Comparison of ENCODE assay signal across 26 cellular contexts in the genomic region with DNA sequence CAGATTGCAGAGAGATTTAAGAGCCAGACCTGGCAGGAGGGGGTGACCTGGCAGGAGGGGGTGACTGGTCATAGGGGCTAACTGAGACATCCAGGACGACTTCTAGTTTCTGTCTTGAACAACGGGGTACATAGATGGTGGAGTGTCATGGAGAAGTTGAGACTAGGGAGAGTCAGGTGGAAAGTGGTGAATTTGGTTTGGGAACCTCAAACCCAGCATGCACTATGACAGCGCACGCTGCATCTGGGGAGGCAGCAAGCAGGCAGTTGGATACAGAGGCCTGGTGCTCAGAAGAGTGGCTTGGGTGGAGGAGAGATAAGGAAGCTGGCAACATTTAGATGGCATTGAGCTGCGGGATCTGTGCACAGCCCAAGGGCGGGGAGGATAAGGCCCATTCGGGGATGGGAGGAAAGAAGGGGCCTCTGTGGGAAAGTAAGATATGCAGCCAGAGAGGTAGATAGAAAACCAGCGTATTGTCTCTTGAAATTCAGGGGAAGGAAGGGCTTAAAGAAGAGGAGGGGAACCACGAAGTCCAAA. TPM values are rescaled to one million over a fixed set of nuclear protein-coding genes. Genes with fewer than 3 reads are reported as not detected.
DNase-seq lines count a peak whose midpoint lies in the region; ATAC-seq and TF ChIP-seq lines count a peak whose summit lies in the region.
"Had no signal": no experiment of that assay in that cellular context is flagged by ENCODE, and none has a peak within 500 bp of the region (broad histone marks: within the 10 kb centered on the region; RNA-seq: fewer than 3 reads in every experiment).

No MANE protein-coding gene starts in this region.

- 51 to 57% methylated on average over 9 of the region's 9 CpGs for WGBS in heart right ventricle, 2 donors
- 61 to 69% methylated on average over 9 of the region's 9 CpGs for WGBS in testis, 2 donors

- H3K36me3 ChIP-seq in heart right ventricle = peaks cover 0 to 12% (median 0%) of the 10 kb centered on the region in 9 donors
- no peaks in the 10 kb centered on the region for H3K36me3 ChIP-seq in Karpas-422 (ENCODE audit: insufficient read depth, low read length)
- H3K36me3 ChIP-seq in testis (ENCODE audit: low read depth, missing control alignments) = no peaks in the 10 kb centered on the region
- H3K36me3 ChIP-seq: adrenal gland, tibial artery had no signal

- H3K9me3 Mint-ChIP-seq in chondrocyte (ENCODE audit: low read depth) = no peaks in the 10 kb centered on the region
- H3K9me3 Mint-ChIP-seq: stimulated activated naive CD8-positive, alpha-beta T cell treated with anti-CD3 and anti-CD28 coated beads, Interleukin-15, Interleukin-2, amounts not matched to agents 100 ng/mL and 50 ng/mL, for 24 hours had no signal

- H2AFZ ChIP-seq in Karpas-422 (ENCODE audit: low read length) = no peak overlapping the region

- peaks cover 55% of the 10 kb centered on the region for H3K4me1 Mint-ChIP-seq in chondrocyte (ENCODE audit: low read depth)

- POLR2A ChIA-PET in GM10248 (lab: Yijun Ruan, JAX) = no interaction called here

- TF ChIP-seq CTCF in heart right ventricle (IDR thresholded peaks at IDR 0.05) = no peak
- TF ChIP-seq CTCF in chondrocyte (IDR thresholded peaks at IDR 0.05) = no peak
- TF ChIP-seq CTCF in testis (IDR thresholded peaks at IDR 0.05) = no peak
- no peak for TF ChIP-seq CTCF in GM10248 (IDR thresholded peaks at IDR 0.05; ENCODE audit: control extremely low read depth, extremely low read depth, low read depth, missing control alignments)

- no peak for ATAC-seq in heart right ventricle
- ATAC-seq: activated CD8-positive, alpha-beta T cell treated with anti-CD3 and anti-CD28 coated beads, Interleukin-2, amount 10 ng/mL, durations not matched to agents 7 days and 5 days; HCT116; sciatic nerve had no signal

- H3K9me3 ChIP-seq in heart right ventricle (no peaks in the 10 kb centered on the region), Karpas-422 (ENCODE audit: low read length) (no peaks in the 10 kb centered on the region), testis (no peaks in the 10 kb centered on the region)
- H3K9me3 ChIP-seq: adrenal gland, tibial artery had no signal

- intact Hi-C loops in heart right ventricle (cut with DNase I) (no loop called here), cardiac septum (cut with DNase I) (no loop called here), testis (cut with DNase I; ENCODE audit: low total_unique reads) (no loop called here)

- H4K20me1 ChIP-seq in Karpas-422 (ENCODE audit: insufficient read depth, low read depth, low read length) = peaks cover 11% of the 10 kb centered on the region; the same call in 1 of the 2 replicates

- TF ChIP-seq POLR2A in testis (IDR thresholded peaks at IDR 0.05) = no peak

- no peak overlapping the region for H3K4me2 ChIP-seq in Karpas-422 (ENCODE audit: low read depth, low read length, poor library complexity, severe bottlenecking)

- H3K4me3 Mint-ChIP-seq in chondrocyte (ENCODE audit: unreplicated experiment) = no peak overlapping the region
- H3K4me3 Mint-ChIP-seq: activated CD8-positive, alpha-beta T cell treated with anti-CD3 and anti-CD28 coated beads, Interleukin-2, amount 10 ng/mL, durations not matched to agents 7 days and 5 days; stimulated activated naive CD8-positive, alpha-beta T cell treated with anti-CD3 and anti-CD28 coated beads, Interleukin-15, Interleukin-2, amounts not matched to agents 100 ng/mL and 50 ng/mL, for 24 hours had no signal

- H3K27ac ChIP-seq in heart right ventricle (peak overlapping the region in 7 of 10 donors; percentile 7 to 99 (median 37)), Karpas-422 (ENCODE audit: low read length) (no peak overlapping the region), testis (no peak overlapping the region)
- H3K27ac ChIP-seq: tibial artery had no signal

- H3K9me2 ChIP-seq in Karpas-422 (replicated peaks; ENCODE audit: insufficient read depth, low read length) = no peaks in the 10 kb centered on the region

- peak overlapping the region; percentile 28 for H3K27ac Mint-ChIP-seq in chondrocyte (ENCODE audit: unreplicated experiment)
- H3K27ac Mint-ChIP-seq: activated CD8-positive, alpha-beta T cell treated with anti-CD3 and anti-CD28 coated beads, Interleukin-2, amount 10 ng/mL, durations not matched to agents 7 days and 5 days had no signal

- no peak overlapping the region for H3K9ac ChIP-seq in Karpas-422 (ENCODE audit: low read length)

- H3K4me1 ChIP-seq in heart right ventricle = peaks cover 20 to 87% (median 73%) of the 10 kb centered on the region in 9 donors
- H3K4me1 ChIP-seq in Karpas-422 (ENCODE audit: low read length) = peaks cover 31% of the 10 kb centered on the region
- H3K4me1 ChIP-seq in testis = peaks cover 59% of the 10 kb centered on the region

- CTCF ChIA-PET in GM10248 (lab: Yijun Ruan, JAX) = interaction anchor here (1.2 to 20.3 kb wide), 6 partner anchors 12 to 132 kb away, joined by 4 to 357 read pairs (median 38); partner anchors contain the start of genes ACD, ATP6V0D1, C16orf86 and CARMIL2

- DNase-seq in heart right ventricle (no peak), cardiac septum (ENCODE audit: low spot score) (no peak), Karpas-422 (peak; percentile 39), chondrocyte (ENCODE audit: low spot score) (no peak), testis (peak; percentile 69), H4 (ENCODE audit: low spot score) (no peak), GM10248 (ENCODE audit: extremely low spot score) (no peak)
- no peak for DNase-seq in central memory CD4-positive, alpha-beta T cell
- DNase-seq: 8988T; activated CD8-positive, alpha-beta T cell treated with anti-CD3 and anti-CD28 coated beads, Interleukin-2, amount 10 ng/mL, durations not matched to agents 7 days and 5 days; activated naive CD4-positive, alpha-beta T cell; NCI-H1105 treated with DMSO at 0.1 percent for 48 hours; NCI-H2029; SW 1271; tibial artery had no signal

- H3K4me3 ChIP-seq in heart right ventricle (no peak overlapping the region), Karpas-422 (ENCODE audit: low read length) (no peak overlapping the region), testis (no peak overlapping the region)
- H3K4me3 ChIP-seq: adrenal gland, tibial artery had no signal

- no peaks in the 10 kb centered on the region for H3K27me3 Mint-ChIP-seq in chondrocyte (ENCODE audit: low read depth)

- H3K27me3 ChIP-seq in heart right ventricle (no peaks in the 10 kb centered on the region), Karpas-422 (ENCODE audit: low read length) (no peaks in the 10 kb centered on the region), testis (no peaks in the 10 kb centered on the region)
- H3K27me3 ChIP-seq: adrenal gland, tibial artery had no signal

- no peaks in the 10 kb centered on the region for H3K79me2 ChIP-seq in Karpas-422 (ENCODE audit: low read length)

- peaks cover 3% of the 10 kb centered on the region for H3K36me3 Mint-ChIP-seq in chondrocyte (ENCODE audit: low read depth)

RNA-seq across cellular contexts. Expression of gene RIPOR1, which starts 4.5 kb away (rescaled TPM):
- 10 to 100 TPM; 45.9 to 86.1 (median 73.8) TPM for total RNA-seq in heart right ventricle
- polyA plus RNA-seq in heart right ventricle = 10 to 100 TPM; 40.0 to 66.9 TPM
- 102 TPM for total RNA-seq in cardiac septum
- 1.3 and 2.9 TPM in 2 replicates for total RNA-seq in Karpas-422 (2014; rRNA removed; shearing (Covaris generic); ENCODE audit: low replicate concordance)
- total RNA-seq in chondrocyte = 52.0 to 99.1 TPM (median 97.6 TPM) in 3 replicates
- 100 to 1,000 TPM in 1 of 2 donors, 10 to 100 TPM in 1; 79.4 to 109 TPM for total RNA-seq in testis
- 36.1 TPM for polyA plus RNA-seq in testis (ENCODE audit: insufficient read depth, low read depth, low replicate concordance)
- total RNA-seq in H4 (2014; rRNA removed; shearing (Covaris generic)) = 10.4 and 11.0 TPM in 2 replicates

RNA-seq across cellular contexts. Expression of gene CTCF, which starts 29.2 kb away (rescaled TPM):
- 10 to 100 TPM; 20.5 to 31.0 (median 24.8) TPM for total RNA-seq in heart right ventricle
- polyA plus RNA-seq in heart right ventricle = 10 to 100 TPM; 11.9 to 20.7 TPM
- total RNA-seq in cardiac septum = 25.6 TPM
- 29.5 and 36.0 TPM in 2 replicates for total RNA-seq in Karpas-422 (2014; rRNA removed; shearing (Covaris generic); ENCODE audit: low replicate concordance)
- 31.2 to 34.2 TPM (median 32.3 TPM) in 3 replicates for total RNA-seq in chondrocyte
- total RNA-seq in testis = 10 to 100 TPM; 45.5 to 47.0 TPM
- polyA plus RNA-seq in testis (ENCODE audit: insufficient read depth, low read depth, low replicate concordance) = 25.9 TPM
- total RNA-seq in H4 (2014; rRNA removed; shearing (Covaris generic)) = 40.9 and 41.3 TPM in 2 replicates

RNA-seq across cellular contexts. Expression of gene AGRP, which starts 49.7 kb away (rescaled TPM):
- total RNA-seq in heart right ventricle = not detected
- under 1 TPM in 1 of 2 donors, not detected in 1; 0.10 TPM for polyA plus RNA-seq in heart right ventricle
- not detected for total RNA-seq in cardiac septum
- not detected in 2 replicates for total RNA-seq in Karpas-422 (2014; rRNA removed; shearing (Covaris generic); ENCODE audit: low replicate concordance)
- not detected in 3 replicates for total RNA-seq in chondrocyte
- total RNA-seq in testis = 1 to 10 TPM; 1.2 to 1.7 TPM
- polyA plus RNA-seq in testis (ENCODE audit: insufficient read depth, low read depth, low replicate concordance) = not detected
- not detected in 2 replicates for total RNA-seq in H4 (2014; rRNA removed; shearing (Covaris generic))
- total RNA-seq: activated CD8-positive, alpha-beta T cell treated with anti-CD3 and anti-CD28 coated beads, Interleukin-2, amount 10 ng/mL, durations not matched to agents 7 days and 5 days; bronchial epithelial cell; Daoy; fibroblast of lung; lower leg skin; MCF 10A; OCI-LY7; sciatic nerve had no signal
- polyA plus RNA-seq: fibroblast of lung, neural cell had no signal

RNA-seq across cellular contexts. Expression of gene ATP6V0D1, which starts 52.1 kb away (rescaled TPM):
- total RNA-seq in heart right ventricle (10 to 100 TPM; 57.4 to 84.7 (median 67.5) TPM), cardiac septum (58.8 TPM), chondrocyte (83.8 to 89.8 TPM (median 85.5 TPM) in 3 replicates), testis (100 to 1,000 TPM in 1 of 2 donors, 10 to 100 TPM in 1; 95.0 to 135 TPM)
- polyA plus RNA-seq in heart right ventricle (10 to 100 TPM; 12.8 to 73.3 TPM), testis (ENCODE audit: insufficient read depth, low read depth, low replicate concordance) (165 TPM)
- 63.8 and 83.4 TPM in 2 replicates for total RNA-seq in Karpas-422 (2014; rRNA removed; shearing (Covaris generic); ENCODE audit: low replicate concordance)
- 99.0 and 101 TPM in 2 replicates for total RNA-seq in H4 (2014; rRNA removed; shearing (Covaris generic))

Comparison
In these comparisons a context has a peak if more than half of its experiments do, and no peak if none do; other contexts are left out.
1. DNase-seq: peak in Karpas-422 (single experiment) and testis (single experiment); none in heart right ventricle (0 of 2), cardiac septum (single experiment), chondrocyte (single experiment), H4 (single experiment), GM10248 (single experiment) and central memory CD4-positive, alpha-beta T cell (single experiment).
2. H3K27ac ChIP-seq: peak in heart right ventricle (7 of 10); none in Karpas-422 (single experiment) and testis (0 of 2).